ENCODE assay signal across 9 cellular contexts in genomic region chr2:101124684-101125366, GRCh38. TPM values are rescaled to one million over a fixed set of nuclear protein-coding genes. Genes with fewer than 3 reads are reported as not detected.
DNase-seq lines count a peak whose midpoint lies in the region; ATAC-seq, FAIRE-seq and TF ChIP-seq lines count a peak whose summit lies in the region.
"Had no signal": no experiment of that assay in that cellular context is flagged by ENCODE, and none has a peak within 500 bp of the region (broad histone marks: within the 10 kb centered on the region; RNA-seq: fewer than 3 reads in every experiment).

No MANE protein-coding gene starts in this region.

- DNase-seq in HPDE6-E6E7 (ENCODE audit: extremely low spot score) (peak; percentile 90), bronchial epithelial cell (ENCODE audit: low read depth) (peak; percentile 94), kidney tubule cell (ENCODE audit: low spot score) (peak; percentile 94), NCI-H82 treated with DMSO at 0.1 percent for 48 hours (lab: John Stamatoyannopoulos, UW; ENCODE audit: unreplicated experiment) (no peak)
- no peak for DNase-seq in activated T-cell treated with anti-CD3 and anti-CD28 coated beads, Interleukin-2, amount 50 U/mL, for 48 hours
- DNase-seq: NCI-H2227 treated with DMSO at 0.1 percent for 48 hours had no signal

- no peaks in the 10 kb centered on the region for H3K9me3 ChIP-seq in subcutaneous abdominal adipose tissue (ENCODE audit: control insufficient read depth in 5 of 5, low read length in 5 of 5)

- peaks cover 8 to 42% (median 37%) of the 10 kb centered on the region in 5 donors for H3K4me1 ChIP-seq in subcutaneous abdominal adipose tissue (ENCODE audit: control insufficient read depth in 5 of 5, insufficient read depth in 5 of 5, low read length in 5 of 5)

- H3K9ac ChIP-seq in subcutaneous abdominal adipose tissue (ENCODE audit: low read length in 5 of 5) = peak overlapping the region in 1 of 5 donors; percentile 31

- no peak for ATAC-seq in GM18873 (IDR thresholded peaks at IDR 0.05; ENCODE audit: low FRiP score, unreplicated experiment)
- ATAC-seq in HG02981 (IDR thresholded peaks at IDR 0.05; ENCODE audit: unreplicated experiment) = no peak

- no peak for TF ChIP-seq CTCF in bronchial epithelial cell (IDR thresholded peaks at IDR 0.05; ENCODE audit: insufficient read depth, low read length, severe bottlenecking)

- H3K27ac ChIP-seq in subcutaneous abdominal adipose tissue (ENCODE audit: low read depth, low read length) = peak overlapping the region; percentile 63

- H3K4me3 ChIP-seq in bronchial epithelial cell (ENCODE audit: low read depth, low read length) (no peak overlapping the region), subcutaneous abdominal adipose tissue (ENCODE audit: low read depth in 1 of 5, low read length in 5 of 5) (peak overlapping the region in 1 of 5 donors; percentile 25)

- H3K27me3 ChIP-seq in bronchial epithelial cell (ENCODE audit: control insufficient read depth, insufficient read depth, low read length) (no peaks in the 10 kb centered on the region), subcutaneous abdominal adipose tissue (ENCODE audit: control insufficient read depth in 5 of 5, insufficient read depth in 4 of 5, low read length in 5 of 5) (no peaks in the 10 kb centered on the region)

- FAIRE-seq in bronchial epithelial cell (lab: Jason Lieb, UNC) = no peak

- peaks cover 5% of the 10 kb centered on the region for H3K36me3 ChIP-seq in bronchial epithelial cell (ENCODE audit: control insufficient read depth, insufficient read depth, low read length)
- H3K36me3 ChIP-seq in subcutaneous abdominal adipose tissue (ENCODE audit: control insufficient read depth in 5 of 5, insufficient read depth in 5 of 5, low read length in 5 of 5) = no peaks in the 10 kb centered on the region

RNA-seq across cellular contexts. Expression of gene TBC1D8, which starts 26.4 kb away (rescaled TPM):
- 25.0 and 25.3 TPM in 2 replicates for total RNA-seq in bronchial epithelial cell

Comparison
In these comparisons a context has a peak if more than half of its experiments do, and no peak if none do; other contexts are left out.
1. DNase-seq: peak in HPDE6-E6E7 (single experiment), bronchial epithelial cell (single experiment) and kidney tubule cell (single experiment); none in activated T-cell treated with anti-CD3 and anti-CD28 coated beads, Interleukin-2, amount 50 U/mL, for 48 hours (0 of 2) and NCI-H82 treated with DMSO at 0.1 percent for 48 hours (single experiment).